ENCODE assay signal across 29 cellular contexts in genomic region chr6:91804981-91805380, GRCh38.
"Had no signal": no experiment of that assay in that cellular context is flagged by ENCODE, and none has a peak within 500 bp of the region (broad histone marks: within the 10 kb centered on the region; RNA-seq: fewer than 3 reads in every experiment).

No MANE protein-coding gene starts in this region.

- H3K4me3 ChIP-seq: body of pancreas, breast epithelium, cardiac muscle cell had no signal

- DNase-seq: activated B cell treated with CpG ODN at 0.5 μM for 24 hours; activated CD4-positive, alpha-beta memory T cell treated with anti-CD3 and anti-CD28 coated beads for 36 hours; activated CD4-positive, alpha-beta T cell treated with anti-CD3 and anti-CD28 coated beads for 4 hours; activated CD4-positive, alpha-beta T cell treated with anti-CD3 and anti-CD28 coated beads, Interleukin-2, amount 10 ng/mL, durations not matched to agents 24 days and 14 days; activated CD4-positive, alpha-beta T cell treated with anti-CD3 and anti-CD28 coated beads, Interleukin-2, amount 50 U/mL, for 1 hour; activated CD4-positive, alpha-beta T cell treated with anti-CD3 and anti-CD28 coated beads, Interleukin-2, amount 50 U/mL, for 4 hours; activated CD4-positive, CD25-positive, alpha-beta regulatory T cell treated with anti-CD3 and anti-CD28 coated beads, Interleukin-2, amount 50 U/mL, for 72 hours; activated CD8-positive, alpha-beta memory T cell treated with anti-CD3 and anti-CD28 coated beads, Interleukin-2, amount 50 U/mL, for 4 hours; activated CD8-positive, alpha-beta T cell treated with anti-CD3 and anti-CD28 coated beads for 36 hours; activated effector memory CD4-positive, alpha-beta T cell treated with Interleukin-2 at 50 U/mL for 16 hours; activated gamma-delta T cell; activated naive CD4-positive, alpha-beta T cell treated with anti-CD3 and anti-CD28 coated beads, Interleukin-2, amount 10 ng/mL, durations not matched to agents 7 days and 5 days; activated naive CD4-positive, alpha-beta T cell treated with Interleukin-2 at 50 U/mL for 16 hours; activated naive CD8-positive, alpha-beta T cell treated with anti-CD3 and anti-CD28 coated beads, Interleukin-2, amount 10 ng/mL, durations not matched to agents 7 days and 5 days; activated naive CD8-positive, alpha-beta T cell treated with anti-CD3 and anti-CD28 coated beads, Interleukin-2, amount 50 U/mL, for 24 hours; activated T-cell treated with anti-CD3 and anti-CD28 coated beads for 4 hours; activated T-cell treated with anti-CD3 and anti-CD28 coated beads, Interleukin-2, amount 50 U/mL, for 1 hour; activated T-cell treated with anti-CD3 and anti-CD28 coated beads, Interleukin-2, amount 50 U/mL, for 4 hours; amniotic stem cell; aorta; body of pancreas; brain microvascular endothelial cell; caudate nucleus; cerebellar nuclear complex; T-helper 1 cell; T-helper 2 cell; T-helper 9 cell had no signal

- ATAC-seq: activated CD8-positive, alpha-beta T cell treated with anti-CD3 and anti-CD28 coated beads for 36 hours; activated naive CD8-positive, alpha-beta T cell treated with anti-CD3 and anti-CD28 coated beads, Interleukin-2, amount 50 U/mL, for 24 hours; activated T-cell treated with anti-CD3 and anti-CD28 coated beads, Interleukin-2, amount 50 U/mL, for 4 hours; body of pancreas had no signal
